Comparison of ENCODE assay signal across 8 cellular contexts in the genomic region with DNA sequence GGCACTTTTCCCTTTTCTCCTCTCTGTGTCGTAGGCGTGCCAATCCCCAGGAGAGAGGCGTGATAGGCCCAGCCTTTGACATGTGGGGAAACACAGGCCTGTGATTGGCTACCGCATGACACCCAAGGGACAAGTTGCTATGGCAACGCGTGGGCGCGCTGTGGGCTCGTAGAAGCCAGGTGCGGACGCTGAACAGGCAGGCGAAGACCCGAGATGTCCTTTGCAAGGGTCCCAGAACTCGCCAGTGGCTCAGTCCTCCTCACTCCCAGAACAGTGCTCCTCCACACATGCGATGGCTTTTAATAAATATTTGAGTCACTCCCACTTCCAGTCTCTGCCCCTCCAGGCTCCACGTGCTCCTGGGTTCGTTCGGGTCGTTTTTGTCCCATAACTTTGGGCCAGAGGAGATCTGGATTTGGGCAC. TPM values are rescaled to one million over a fixed set of nuclear protein-coding genes. Genes with fewer than 3 reads are reported as not detected.
A peak's percentile ranks its signal among the peaks of the same experiment; 100 is the strongest.
DNase-seq lines count a peak whose midpoint lies in the region; ATAC-seq and TF ChIP-seq lines count a peak whose summit lies in the region.

No MANE protein-coding gene starts in this region.

- POLR2A ChIA-PET in BJ (lab: Charles Lee), result no interaction called here

- no peaks in the 10 kb centered on the region for H3K36me3 Mint-ChIP-seq in endothelial cell (ENCODE audit: low read depth, unreplicated experiment)
- H3K36me3 Mint-ChIP-seq in mesothelial cell of epicardium, result no peaks in the 10 kb centered on the region

- TF ChIP-seq CTCF in BJ (IDR thresholded peaks at IDR 0.05; ENCODE audit: insufficient read depth, low read depth, low read length) (no peak), endothelial cell (IDR thresholded peaks at IDR 0.05; ENCODE audit: unreplicated experiment) (no peak), mesothelial cell of epicardium (IDR thresholded peaks at IDR 0.05; ENCODE audit: unreplicated experiment) (no peak)

- DNase-seq in BJ (ENCODE audit: low read depth) (peak; percentile 65), HPDE6-E6E7 (ENCODE audit: extremely low spot score) (peak; percentile 96), NOMO-1 (lab: John Stamatoyannopoulos, UW; ENCODE audit: unreplicated experiment in 2 of 2) (peak; percentile 82 to 85), endothelial cell (ENCODE audit: low spot score) (peak; percentile 86), mesothelial cell of epicardium (ENCODE audit: low spot score in 2 of 2, unreplicated experiment in 2 of 2) (peak; percentile 75 to 80)
- peak; percentile 89 for DNase-seq in activated CD8-positive, alpha-beta memory T cell treated with anti-CD3 and anti-CD28 coated beads, Interleukin-2, amount 50 U/mL, for 4 hours
- DNase-seq in stimulated activated CD8-positive, alpha-beta memory T cell treated with anti-CD3 and anti-CD28 coated beads, Interleukin-15, amount 100 ng/mL, for 24 hours (ENCODE audit: low read depth), result peak; percentile 75

- H3K27me3 Mint-ChIP-seq in endothelial cell (ENCODE audit: unreplicated experiment) (peaks cover 6% of the 10 kb centered on the region), mesothelial cell of epicardium (ENCODE audit: low read depth) (no peaks in the 10 kb centered on the region)

- peaks cover 7% of the 10 kb centered on the region for H3K4me1 Mint-ChIP-seq in endothelial cell (ENCODE audit: unreplicated experiment)
- H3K4me1 Mint-ChIP-seq in mesothelial cell of epicardium, result peaks cover 14% of the 10 kb centered on the region

- CTCF ChIA-PET in BJ (lab: Yijun Ruan, JAX), result interaction anchor here (1.7 to 10.8 kb wide), 3 partner anchors 16 to 52 kb away, joined by 6 to 301 read pairs (median 70); partner anchors contain the start of gene KBTBD13

- no peaks in the 10 kb centered on the region for H3K36me3 ChIP-seq in BJ (ENCODE audit: control insufficient read depth, insufficient read depth, low read length)

- no peaks in the 10 kb centered on the region for H3K9me3 Mint-ChIP-seq in endothelial cell (ENCODE audit: unreplicated experiment)
- H3K9me3 Mint-ChIP-seq in mesothelial cell of epicardium, result no peaks in the 10 kb centered on the region

- no peaks in the 10 kb centered on the region for H3K27me3 ChIP-seq in BJ (ENCODE audit: control insufficient read depth, insufficient read depth, low read length)

- no peak overlapping the region for H3K27ac Mint-ChIP-seq in endothelial cell (ENCODE audit: unreplicated experiment)
- peak overlapping the region; percentile 21 for H3K27ac Mint-ChIP-seq in mesothelial cell of epicardium

- H3K4me3 Mint-ChIP-seq in endothelial cell (ENCODE audit: unreplicated experiment) (peak overlapping the region; percentile 37), mesothelial cell of epicardium (peak overlapping the region; percentile 43)

- H3K4me3 ChIP-seq in BJ (ENCODE audit: low read depth, low read length), result peak overlapping the region; percentile 17

- peak; percentile 85 for ATAC-seq in GM19455 (IDR thresholded peaks at IDR 0.05; ENCODE audit: unreplicated experiment)

RNA-seq across cellular contexts. Expression of gene SLC51B, which starts 4.2 kb away (rescaled TPM):
- polyA plus RNA-seq in BJ (2011; rRNA removed), result not detected in 2 replicates
- polyA minus RNA-seq in BJ (2011; rRNA and poly(A)+ RNA removed), result not detected in 2 replicates
- total RNA-seq in endothelial cell (ENCODE audit: unreplicated experiment) (not detected), mesothelial cell of epicardium (not detected in 3 replicates)

RNA-seq across cellular contexts. Expression of gene RASL12, which starts 18.4 kb away (rescaled TPM):
- 0.12 and 0.16 TPM in 2 replicates for polyA plus RNA-seq in BJ (2011; rRNA removed)
- not detected in 2 replicates for polyA minus RNA-seq in BJ (2011; rRNA and poly(A)+ RNA removed)
- 0.69 TPM for total RNA-seq in endothelial cell (ENCODE audit: unreplicated experiment)
- total RNA-seq in mesothelial cell of epicardium, result 11.7 to 14.0 TPM (median 12.0 TPM) in 3 replicates

RNA-seq across cellular contexts. Expression of gene MTFMT, which starts 20.0 kb away (rescaled TPM):
- polyA plus RNA-seq in BJ (2011; rRNA removed), result 6.4 and 9.6 TPM in 2 replicates
- polyA minus RNA-seq in BJ (2011; rRNA and poly(A)+ RNA removed), result 2.9 and 3.2 TPM in 2 replicates
- total RNA-seq in endothelial cell (ENCODE audit: unreplicated experiment) (10.6 TPM), mesothelial cell of epicardium (15.8 to 20.0 TPM (median 17.8 TPM) in 3 replicates)

RNA-seq across cellular contexts. Expression of gene KBTBD13, which starts 27.1 kb away (rescaled TPM):
- not detected in 2 replicates for polyA plus RNA-seq in BJ (2011; rRNA removed)
- polyA minus RNA-seq in BJ (2011; rRNA and poly(A)+ RNA removed), result not detected in 2 replicates
- not detected for total RNA-seq in endothelial cell (ENCODE audit: unreplicated experiment)
- 0.09 to 0.11 TPM in 2 of 3 replicates, not detected in the other for total RNA-seq in mesothelial cell of epicardium

RNA-seq across cellular contexts. Expression of gene SPG21, which starts 59.7 kb away (rescaled TPM):
- polyA plus RNA-seq in BJ (2011; rRNA removed), result 54.7 and 59.9 TPM in 2 replicates
- polyA minus RNA-seq in BJ (2011; rRNA and poly(A)+ RNA removed), result 34.5 TPM in 2 replicates
- 59.9 TPM for total RNA-seq in endothelial cell (ENCODE audit: unreplicated experiment)
- 89.4 to 101 TPM (median 94.8 TPM) in 3 replicates for total RNA-seq in mesothelial cell of epicardium

Comparison
In these comparisons a context has a peak if more than half of its experiments do, and no peak if none do; other contexts are left out.
1. Peak in every context shown above with its lines: DNase-seq, ATAC-seq and H3K4me3 ChIP-seq.